20 cellular contexts compared by ENCODE assay signal in genomic region chr4:58560736-58561135, GRCh38.
A peak's percentile ranks its signal among the peaks of the same experiment; 100 is the strongest.
DNase-seq lines count a peak whose midpoint lies in the region; ATAC-seq, FAIRE-seq and TF ChIP-seq lines count a peak whose summit lies in the region.
"Had no signal": no experiment of that assay in that cellular context is flagged by ENCODE, and none has a peak within 500 bp of the region (broad histone marks: within the 10 kb centered on the region; RNA-seq: fewer than 3 reads in every experiment).

No MANE protein-coding gene starts in this region.

- WGBS in GM12878 (ENCODE audit: insufficient coverage, insufficient replicate concordance, low lambda C conversion rate, missing lambda C conversion rate) = 0% methylated on average over 1 of the region's 1 CpG
- WGBS in stomach, 5 donors = 53 to 71% (median 67%) methylated on average over 1 of the region's 1 CpG

- intact Hi-C loops in GM12878 (cut with micrococcal nuclease; ENCODE audit: unreplicated experiment) (no loop called here), stomach (cut with DNase I; ENCODE audit: low total_unique reads) (no loop called here)

- no peak for TF ChIP-seq RAD21 in GM12878 (IDR thresholded peaks at IDR 0.05; ENCODE audit: insufficient read depth, low read depth, low read length)

- DNase-seq in NOMO-1 treated with DMSO at 0.1 percent for 48 hours (lab: John Stamatoyannopoulos, UW; ENCODE audit: unreplicated experiment) (peak; percentile 2), NOMO-1 treated with dmso at 0.1 percent for 144 hours (lab: John Stamatoyannopoulos, UW; ENCODE audit: unreplicated experiment) (no peak), MV-4-11 (lab: John Stamatoyannopoulos, UW) (peak; percentile 73), GM12878 (ENCODE audit: low read depth, low spot score) (no peak), type B pancreatic cell (ENCODE audit: extremely low spot score, unreplicated experiment) (no peak), C1 segment of cervical spinal cord (lab: John Stamatoyannopoulos, UW) (no peak), stomach (no peak)
- DNase-seq: 8988T; CD8-positive, alpha-beta T cell; DMS79; NCI-H1048; NCI-H1436 treated with DMSO at 0.1 percent for 48 hours; NCI-H2029 treated with DMSO at 0.1 percent for 48 hours; NCI-H2171 treated with DMSO at 0.1 percent for 48 hours; NCI-H774; SJCRH30 had no signal

- no peak overlapping the region for H3K27ac ChIP-seq in GM12878 (ENCODE audit: control insufficient read depth, insufficient read depth)
- H3K27ac ChIP-seq in stomach = no peak overlapping the region
- H3K27ac ChIP-seq: SJCRH30 had no signal

- H3K27me3 ChIP-seq in GM12878 (replicated peaks in 1 of 2; ENCODE audit: control insufficient read depth in 2 of 2, insufficient read depth in 2 of 2, low read length in 1 of 2) = no peaks in the 10 kb centered on the region
- no peaks in the 10 kb centered on the region for H3K27me3 ChIP-seq in stomach
- H3K27me3 ChIP-seq: SJCRH30 had no signal

- no peaks in the 10 kb centered on the region for H4K20me1 ChIP-seq in GM12878 (ENCODE audit: control insufficient read depth, insufficient read depth)

- RAD21 ChIA-PET in GM12878 (lab: Charles Lee; ENCODE audit: unreplicated experiment) = no interaction called here

- H3K27ac Mint-ChIP-seq in type B pancreatic cell = peak overlapping the region; percentile 19
- H3K27ac Mint-ChIP-seq: CD8-positive, alpha-beta T cell had no signal

- POLR2A ChIA-PET in GM12878 (lab: Charles Lee) = interaction anchor here (1.0 kb wide), 1 partner anchor 12 kb away, joined by 3 read pairs; no protein-coding TSS in a partner anchor

- peak in 1 of 2 experiments; percentile 37; a peak in 1 of 4 replicates for TF ChIP-seq EP300 in GM12878 (IDR thresholded peaks at IDR 0.05; ENCODE audit: borderline replicate concordance in 1 of 2, control insufficient read depth in 1 of 2, low read depth in 2 of 2, low read length in 2 of 2)
- TF ChIP-seq EP300 in stomach (IDR thresholded peaks at IDR 0.05) = no peak

- H3K4me1 ChIP-seq in GM12878 (ENCODE audit: control insufficient read depth, insufficient read depth, low read length) = no peaks in the 10 kb centered on the region
- no peaks in the 10 kb centered on the region for H3K4me1 ChIP-seq in stomach
- H3K4me1 ChIP-seq: HAP-1, SJCRH30 had no signal

- no peaks in the 10 kb centered on the region for H3K27me3 Mint-ChIP-seq in type B pancreatic cell

- ATAC-seq in GM12878 (peak; percentile 82), GM18873 (IDR thresholded peaks at IDR 0.05; ENCODE audit: low FRiP score, unreplicated experiment) (no peak)
- ATAC-seq: CD8-positive, alpha-beta T cell; K562 had no signal

- no peaks in the 10 kb centered on the region for H3K4me1 Mint-ChIP-seq in type B pancreatic cell (ENCODE audit: unreplicated experiment)

- no peak for TF ChIP-seq POLR2A in GM12878 (IDR thresholded peaks at IDR 0.05; ENCODE audit: low read depth, low read length)
- no peak for TF ChIP-seq POLR2A in stomach (IDR thresholded peaks at IDR 0.05)

- no peak overlapping the region for H3K4me3 ChIP-seq in GM12878
- H3K4me3 ChIP-seq in stomach = no peak overlapping the region
- H3K4me3 ChIP-seq: HAP-1, K562, SJCRH30 had no signal

- H3K9me3 Mint-ChIP-seq in type B pancreatic cell = peaks cover 4% of the 10 kb centered on the region

- no peaks in the 10 kb centered on the region for H3K79me2 ChIP-seq in GM12878 (ENCODE audit: control insufficient read depth, insufficient read depth, low read length)

- SMC1A ChIA-PET in GM12878 (lab: Charles Lee; ENCODE audit: uncharacterized antibody, unreplicated experiment) = no interaction called here

- no peak overlapping the region for H3K4me2 ChIP-seq in GM12878 (ENCODE audit: control insufficient read depth, insufficient read depth)

- H2AFZ ChIP-seq in GM12878 (ENCODE audit: control insufficient read depth, low read depth, low read length) = no peak overlapping the region

- CTCF ChIA-PET in GM12878 (lab: Yijun Ruan, JAX) = interaction anchor here (1.2 kb wide), 1 partner anchor 40 kb away, joined by 3 read pairs; no protein-coding TSS in a partner anchor

- TF ChIP-seq CTCF in GM12878 (IDR thresholded peaks at IDR 0.05 in 2 of 3, conservative IDR thresholded peaks at IDR 0.05 in 1 of 3; ENCODE audit: control insufficient read depth in 2 of 3, extremely low read depth in 1 of 3, insufficient read depth in 1 of 3, low read depth in 3 of 3, low read length in 3 of 3) (no peak), type B pancreatic cell (conservative IDR thresholded peaks at IDR 0.05) (no peak), stomach (IDR thresholded peaks at IDR 0.05) (no peak)

- H3K9me3 ChIP-seq in GM12878 (replicated peaks; ENCODE audit: control insufficient read depth, insufficient read depth, low read length) (no peaks in the 10 kb centered on the region), stomach (no peaks in the 10 kb centered on the region)
- H3K9me3 ChIP-seq: HAP-1, SJCRH30 had no signal

- no TSS peak for BruUV-seq in GM12878 (replicated peaks; lab: Mats Ljungman, UMichigan)

- FAIRE-seq in GM12878 (lab: Jason Lieb, UNC) = no peak
- FAIRE-seq: GM18507, K562 had no signal

- no peak overlapping the region for H3K4me3 Mint-ChIP-seq in type B pancreatic cell
- H3K4me3 Mint-ChIP-seq: CD8-positive, alpha-beta T cell had no signal

- no peak overlapping the region for H3K9ac ChIP-seq in GM12878 (ENCODE audit: control insufficient read depth, insufficient read depth, low read length)

- H3K36me3 ChIP-seq in GM12878 (ENCODE audit: control insufficient read depth in 2 of 2, insufficient read depth in 2 of 2, low read length in 1 of 2) (no peaks in the 10 kb centered on the region), stomach (no peaks in the 10 kb centered on the region)
- H3K36me3 ChIP-seq: HAP-1, SJCRH30 had no signal

- in situ Hi-C loops in GM12878 (cut with MboI) = no loop called here

- no peaks in the 10 kb centered on the region for H3K36me3 Mint-ChIP-seq in type B pancreatic cell
- H3K36me3 Mint-ChIP-seq: CD8-positive, alpha-beta T cell had no signal

TF ChIP-seq in GM12878, 131 proteins besides CTCF, POLR2A, EP300 and RAD21:
- no peak for TF ChIP-seq KAT2A (conservative IDR thresholded peaks at IDR 0.05; ENCODE audit: control insufficient read depth, low read depth, low read length)
- 0 out of 2 replicates have a peak, but pooled peaks have one; percentile 15 for TF ChIP-seq RUNX3 (IDR thresholded peaks at IDR 0.05; ENCODE audit: low read length)
- peak; percentile 86 to 88 for TF ChIP-seq IKZF2 (IDR thresholded peaks at IDR 0.05)
- TF ChIP-seq, protein P1, sequence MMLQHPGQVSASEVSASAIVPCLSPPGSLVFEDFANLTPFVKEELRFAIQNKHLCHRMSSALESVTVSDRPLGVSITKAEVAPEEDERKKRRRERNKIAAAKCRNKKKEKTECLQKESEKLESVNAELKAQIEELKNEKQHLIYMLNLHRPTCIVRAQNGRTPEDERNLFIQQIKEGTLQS (IDR thresholded peaks at IDR 0.05; ENCODE audit: borderline replicate concordance, extremely low read depth, low read depth, low read length) = no peak
- peak; percentile 52; the same call in 1 of the 2 replicates for TF ChIP-seq SPI1 (IDR thresholded peaks at IDR 0.05; ENCODE audit: borderline replicate concordance, insufficient read depth, low read depth, low read length)
- TF ChIP-seq IKZF1 (conservative IDR thresholded peaks at IDR 0.05) = peak; percentile 85
- TF ChIP-seq BCL11A (IDR thresholded peaks at IDR 0.05; ENCODE audit: low read depth, low read length) = 0 out of 2 replicates have a peak, but pooled peaks have one; percentile 36
- no peak for TF ChIP-seq MTA3 (IDR thresholded peaks at IDR 0.05; ENCODE audit: borderline replicate concordance, low read length)
- peak; percentile 41; the same call in 1 of the 2 replicates for TF ChIP-seq RELB (IDR thresholded peaks at IDR 0.05; ENCODE audit: low read depth)
- TF ChIP-seq HCFC1 (IDR thresholded peaks at IDR 0.05; ENCODE audit: low read length) = no peak
- TF ChIP-seq MTA2 (IDR thresholded peaks at IDR 0.05; ENCODE audit: low read depth) = 0 out of 2 replicates have a peak, but pooled peaks have one; percentile 43
- peak; percentile 64 for TF ChIP-seq DPF2 (IDR thresholded peaks at IDR 0.05)
- TF ChIP-seq, protein P2, sequence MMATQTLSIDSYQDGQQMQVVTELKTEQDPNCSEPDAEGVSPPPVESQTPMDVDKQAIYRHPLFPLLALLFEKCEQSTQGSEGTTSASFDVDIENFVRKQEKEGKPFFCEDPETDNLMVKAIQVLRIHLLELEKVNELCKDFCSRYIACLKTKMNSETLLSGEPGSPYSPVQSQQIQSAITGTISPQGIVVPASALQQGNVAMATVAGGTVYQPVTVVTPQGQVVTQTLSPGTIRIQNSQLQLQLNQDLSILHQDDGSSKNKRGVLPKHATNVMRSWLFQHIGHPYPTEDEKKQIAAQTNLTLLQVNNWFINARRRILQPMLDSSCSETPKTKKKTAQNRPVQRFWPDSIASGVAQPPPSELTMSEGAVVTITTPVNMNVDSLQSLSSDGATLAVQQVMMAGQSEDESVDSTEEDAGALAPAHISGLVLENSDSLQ (IDR thresholded peaks at IDR 0.05) = peak; percentile 75
TF ChIP-seq in GM12878: peak in this region for 9.

Comparison
In these comparisons a context has a peak if more than half of its experiments do, and no peak if none do; other contexts are left out.
1. DNase-seq: peak in NOMO-1 treated with DMSO at 0.1 percent for 48 hours (single experiment) and MV-4-11 (single experiment); none in NOMO-1 treated with dmso at 0.1 percent for 144 hours (single experiment), GM12878 (single experiment), type B pancreatic cell (single experiment), C1 segment of cervical spinal cord (0 of 14) and stomach (single experiment).